ENCODE assay signal across 8 cellular contexts in genomic region chr7:36391436-36392198, GRCh38. TPM values are rescaled to one million over a fixed set of nuclear protein-coding genes. Genes with fewer than 3 reads are reported as not detected.
DNase-seq lines count a peak whose midpoint lies in the region; ATAC-seq, FAIRE-seq and TF ChIP-seq lines count a peak whose summit lies in the region.

No MANE protein-coding gene starts in this region.

- intact Hi-C loops in activated B cell treated with CpG ODN at 0.5 μM for 24 hours (cut with micrococcal nuclease) (loop anchor here (5.0 kb wide), 1 partner anchor 239 kb away; the partner anchor contains the start of gene EEPD1), Right ventricle myocardium superior (cut with DNase I) (no loop called here)

- ATAC-seq in activated B cell treated with CpG ODN at 0.5 μM for 24 hours (ENCODE audit: low read depth) = no peak
- no peak for ATAC-seq in Right ventricle myocardium superior (ENCODE audit: poor library complexity)

- H3K9me3 Mint-ChIP-seq in activated B cell treated with CpG ODN at 0.5 μM for 24 hours (no peaks in the 10 kb centered on the region), mesothelial cell of epicardium (peaks cover 7% of the 10 kb centered on the region)

- peak overlapping the region; percentile 32 for H3K4me3 Mint-ChIP-seq in activated B cell treated with CpG ODN at 0.5 μM for 24 hours
- peak overlapping the region; percentile 81 for H3K4me3 Mint-ChIP-seq in mesothelial cell of epicardium

- H3K27me3 ChIP-seq in HL-60 (ENCODE audit: insufficient read depth, poor library complexity, severe bottlenecking) = no peaks in the 10 kb centered on the region

- FAIRE-seq in GM19239 (lab: Jason Lieb, UNC) = peak; percentile 11

- H3K4me3 ChIP-seq in HL-60 (replicated peaks; ENCODE audit: insufficient read depth, low read length) = peak overlapping the region; percentile 94

- peaks cover 25% of the 10 kb centered on the region for H3K4me1 Mint-ChIP-seq in activated B cell treated with CpG ODN at 0.5 μM for 24 hours
- peaks cover 43% of the 10 kb centered on the region for H3K4me1 Mint-ChIP-seq in mesothelial cell of epicardium

- H3K36me3 Mint-ChIP-seq in activated B cell treated with CpG ODN at 0.5 μM for 24 hours (ENCODE audit: low read depth) = no peaks in the 10 kb centered on the region
- peaks cover 7% of the 10 kb centered on the region for H3K36me3 Mint-ChIP-seq in mesothelial cell of epicardium

- POLR2A ChIA-PET in activated B cell treated with CpG ODN at 0.5 μM for 24 hours (lab: Charles Lee) = interaction anchor here (0.5 to 0.7 kb wide), 2 partner anchors 33 to 102 kb away, joined by 3 to 9 read pairs; no protein-coding TSS in a partner anchor

- TF ChIP-seq CTCF in HL-60 (IDR thresholded peaks at IDR 0.05; ENCODE audit: insufficient read depth, low read length) = no peak
- TF ChIP-seq CTCF in activated B cell treated with CpG ODN at 0.5 μM for 24 hours (IDR thresholded peaks at IDR 0.05) = no peak
- TF ChIP-seq CTCF in mesothelial cell of epicardium (IDR thresholded peaks at IDR 0.05; ENCODE audit: unreplicated experiment) = no peak

- H3K27me3 Mint-ChIP-seq in activated B cell treated with CpG ODN at 0.5 μM for 24 hours (peaks cover 7% of the 10 kb centered on the region), mesothelial cell of epicardium (ENCODE audit: low read depth) (no peaks in the 10 kb centered on the region)

- peak overlapping the region; percentile 94 for H3K27ac ChIP-seq in HL-60 (replicated peaks)

- H3K27ac Mint-ChIP-seq in activated B cell treated with CpG ODN at 0.5 μM for 24 hours = no peak overlapping the region
- H3K27ac Mint-ChIP-seq in mesothelial cell of epicardium = peak overlapping the region; percentile 58

- CTCF ChIA-PET in activated B cell treated with CpG ODN at 0.5 μM for 24 hours (lab: Charles Lee) = interaction anchor here (0.7 kb wide), 1 partner anchor 159 kb away, joined by 3 read pairs; no protein-coding TSS in a partner anchor

- DNase-seq in DMS79 treated with DMSO at 0.1 percent for 48 hours (lab: John Stamatoyannopoulos, UW) (peak; percentile 47), GM19239 (ENCODE audit: insufficient read length, low spot score) (no peak), HL-60 (ENCODE audit: low read depth in 1 of 2, low spot score in 1 of 2) (peak in 1 of 2 experiments; percentile 18), activated B cell treated with CpG ODN at 0.5 μM for 24 hours (no peak), mesothelial cell of epicardium (ENCODE audit: low spot score in 2 of 2, unreplicated experiment in 2 of 2) (no peak), Right ventricle myocardium superior (no peak), AG20443 (ENCODE audit: low spot score) (no peak), LoVo (ENCODE audit: low spot score) (no peak)

RNA-seq across cellular contexts. Expression of gene ANLN, which starts 2.0 kb away (rescaled TPM):
- total RNA-seq in activated B cell treated with CpG ODN at 0.5 μM for 24 hours (0.29 and 0.73 TPM in 2 replicates), mesothelial cell of epicardium (30.0 to 31.2 TPM (median 30.5 TPM) in 3 replicates), Right ventricle myocardium superior (3.4 TPM)
